In genomic region chr6:15147827-15148226, GRCh38 we compare ENCODE assay signal across 1 cellular context.
TF ChIP-seq lines count a peak whose summit lies in the region.

No MANE protein-coding gene starts in this region.

TF ChIP-seq in HCT116, 20 proteins besides CTCF, POLR2A, EP300 and RAD21:
- no peak for TF ChIP-seq EZH2phosphoT487 (IDR thresholded peaks at IDR 0.05; ENCODE audit: borderline replicate concordance)
- no peak for TF ChIP-seq EGR1 (IDR thresholded peaks at IDR 0.05; ENCODE audit: low read depth)
- TF ChIP-seq TCF7L2 (IDR thresholded peaks at IDR 0.05; ENCODE audit: borderline replicate concordance, extremely low read depth, insufficient read depth, insufficient read length), result no peak
- no peak for TF ChIP-seq FOSL1 (IDR thresholded peaks at IDR 0.05; ENCODE audit: low read depth)
- TF ChIP-seq ZFX (IDR thresholded peaks at IDR 0.05), result no peak
- TF ChIP-seq, protein P1, sequence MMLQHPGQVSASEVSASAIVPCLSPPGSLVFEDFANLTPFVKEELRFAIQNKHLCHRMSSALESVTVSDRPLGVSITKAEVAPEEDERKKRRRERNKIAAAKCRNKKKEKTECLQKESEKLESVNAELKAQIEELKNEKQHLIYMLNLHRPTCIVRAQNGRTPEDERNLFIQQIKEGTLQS (IDR thresholded peaks at IDR 0.05), result no peak
- TF ChIP-seq, protein P2, sequence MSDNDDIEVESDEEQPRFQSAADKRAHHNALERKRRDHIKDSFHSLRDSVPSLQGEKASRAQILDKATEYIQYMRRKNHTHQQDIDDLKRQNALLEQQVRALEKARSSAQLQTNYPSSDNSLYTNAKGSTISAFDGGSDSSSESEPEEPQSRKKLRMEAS (IDR thresholded peaks at IDR 0.05), result no peak
- TF ChIP-seq EZH2 (IDR thresholded peaks at IDR 0.05), result no peak
- TF ChIP-seq YY1 (IDR thresholded peaks at IDR 0.05; ENCODE audit: extremely low read depth, insufficient replicate concordance, low read depth, low read length), result no peak
- TF ChIP-seq POLR2AphosphoS5 (IDR thresholded peaks at IDR 0.05; ENCODE audit: low read depth, low read length), result no peak
- no peak for TF ChIP-seq ZNF274 (IDR thresholded peaks at IDR 0.05; ENCODE audit: low read depth, low read length)
- no peak for TF ChIP-seq SRF (IDR thresholded peaks at IDR 0.05; ENCODE audit: low read depth)
- TF ChIP-seq CBX3 (IDR thresholded peaks at IDR 0.05; ENCODE audit: low read depth), result no peak
- TF ChIP-seq, protein P3, sequence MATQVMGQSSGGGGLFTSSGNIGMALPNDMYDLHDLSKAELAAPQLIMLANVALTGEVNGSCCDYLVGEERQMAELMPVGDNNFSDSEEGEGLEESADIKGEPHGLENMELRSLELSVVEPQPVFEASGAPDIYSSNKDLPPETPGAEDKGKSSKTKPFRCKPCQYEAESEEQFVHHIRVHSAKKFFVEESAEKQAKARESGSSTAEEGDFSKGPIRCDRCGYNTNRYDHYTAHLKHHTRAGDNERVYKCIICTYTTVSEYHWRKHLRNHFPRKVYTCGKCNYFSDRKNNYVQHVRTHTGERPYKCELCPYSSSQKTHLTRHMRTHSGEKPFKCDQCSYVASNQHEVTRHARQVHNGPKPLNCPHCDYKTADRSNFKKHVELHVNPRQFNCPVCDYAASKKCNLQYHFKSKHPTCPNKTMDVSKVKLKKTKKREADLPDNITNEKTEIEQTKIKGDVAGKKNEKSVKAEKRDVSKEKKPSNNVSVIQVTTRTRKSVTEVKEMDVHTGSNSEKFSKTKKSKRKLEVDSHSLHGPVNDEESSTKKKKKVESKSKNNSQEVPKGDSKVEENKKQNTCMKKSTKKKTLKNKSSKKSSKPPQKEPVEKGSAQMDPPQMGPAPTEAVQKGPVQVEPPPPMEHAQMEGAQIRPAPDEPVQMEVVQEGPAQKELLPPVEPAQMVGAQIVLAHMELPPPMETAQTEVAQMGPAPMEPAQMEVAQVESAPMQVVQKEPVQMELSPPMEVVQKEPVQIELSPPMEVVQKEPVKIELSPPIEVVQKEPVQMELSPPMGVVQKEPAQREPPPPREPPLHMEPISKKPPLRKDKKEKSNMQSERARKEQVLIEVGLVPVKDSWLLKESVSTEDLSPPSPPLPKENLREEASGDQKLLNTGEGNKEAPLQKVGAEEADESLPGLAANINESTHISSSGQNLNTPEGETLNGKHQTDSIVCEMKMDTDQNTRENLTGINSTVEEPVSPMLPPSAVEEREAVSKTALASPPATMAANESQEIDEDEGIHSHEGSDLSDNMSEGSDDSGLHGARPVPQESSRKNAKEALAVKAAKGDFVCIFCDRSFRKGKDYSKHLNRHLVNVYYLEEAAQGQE (IDR thresholded peaks at IDR 0.05; ENCODE audit: low read depth), result no peak
